In genomic region chr19:4547303-4548237, GRCh38 we compare ENCODE assay signal across 10 cellular contexts. TPM values are rescaled to one million over a fixed set of nuclear protein-coding genes. Genes with fewer than 3 reads are reported as not detected.
A peak's percentile ranks its signal among the peaks of the same experiment; 100 is the strongest.
DNase-seq lines count a peak whose midpoint lies in the region; ATAC-seq and TF ChIP-seq lines count a peak whose summit lies in the region.
"Had no signal": no experiment of that assay in that cellular context is flagged by ENCODE, and none has a peak within 500 bp of the region (broad histone marks: within the 10 kb centered on the region; RNA-seq: fewer than 3 reads in every experiment).

No MANE protein-coding gene starts in this region.

- TF ChIP-seq CTCF in endodermal cell (conservative IDR thresholded peaks at IDR 0.05) (peak; percentile 63), spleen (IDR thresholded peaks at IDR 0.05 in 8 of 11, conservative IDR thresholded peaks at IDR 0.05 in 3 of 11) (peak in 7 of 11 experiments; percentile 23 to 70 (median 53)), uterus (IDR thresholded peaks at IDR 0.05) (no peak)

- H3K4me3 Mint-ChIP-seq in activated T-cell treated with anti-CD3 and anti-CD28 coated beads, Interleukin-2, amount 50 U/mL, for 72 hours = no peak overlapping the region
- no peak overlapping the region for H3K4me3 Mint-ChIP-seq in endodermal cell

- ATAC-seq in activated T-cell treated with anti-CD3 and anti-CD28 coated beads, Interleukin-2, amount 50 U/mL, for 72 hours (replicated peaks in 1 of 2) = no peak
- ATAC-seq in GM21515 (IDR thresholded peaks at IDR 0.05; ENCODE audit: unreplicated experiment) (no peak), HG02571 (IDR thresholded peaks at IDR 0.05; ENCODE audit: unreplicated experiment) (no peak)

- H3K27me3 ChIP-seq in endodermal cell (ENCODE audit: control insufficient read depth, insufficient read depth, low read length, poor library complexity, severe bottlenecking) (no peaks in the 10 kb centered on the region), spleen (replicated peaks in 1 of 7) (peaks cover 0 to 43% (median 0%) of the 10 kb centered on the region in 7 donors), uterus (no peaks in the 10 kb centered on the region)

- H3K27me3 Mint-ChIP-seq in activated T-cell treated with anti-CD3 and anti-CD28 coated beads, Interleukin-2, amount 50 U/mL, for 72 hours (ENCODE audit: low read depth) = peaks cover 5% of the 10 kb centered on the region
- no peaks in the 10 kb centered on the region for H3K27me3 Mint-ChIP-seq in endodermal cell (ENCODE audit: insufficient read depth)

- H3K27ac ChIP-seq in endodermal cell (ENCODE audit: low read depth, low read length) = no peak overlapping the region
- H3K27ac ChIP-seq in spleen = peak overlapping the region in 2 of 8 donors; percentile 38 to 48
- H3K27ac ChIP-seq in uterus = no peak overlapping the region

- H3K9ac ChIP-seq in endodermal cell (ENCODE audit: extremely low read depth, low read length, poor library complexity, severe bottlenecking) = no peak overlapping the region

- no peaks in the 10 kb centered on the region for H3K4me1 ChIP-seq in endodermal cell (ENCODE audit: control insufficient read depth, insufficient read depth, low read length)
- H3K4me1 ChIP-seq in spleen = peaks cover 0 to 51% (median 18%) of the 10 kb centered on the region in 6 donors
- H3K4me1 ChIP-seq in uterus = no peaks in the 10 kb centered on the region

- DNase-seq in activated T-cell treated with anti-CD3 and anti-CD28 coated beads for 48 hours (ENCODE audit: low read depth) = peak; percentile 21
- no peak for DNase-seq in activated T-cell treated with anti-CD3 and anti-CD28 coated beads, Interleukin-2, amount 50 U/mL, for 72 hours
- peak; percentile 64 for DNase-seq in NCI-H69 (lab: John Stamatoyannopoulos, UW)
- DNase-seq in endodermal cell = peak; percentile 71
- DNase-seq in spleen = peak; percentile 87
- DNase-seq in uterus = no peak
- DNase-seq: DMS79 treated with DMSO at 0.1 percent for 48 hours had no signal

- H3K9me3 ChIP-seq in endodermal cell (ENCODE audit: control insufficient read depth, low read length) (no peaks in the 10 kb centered on the region), spleen (no peaks in the 10 kb centered on the region), uterus (no peaks in the 10 kb centered on the region)

- H3K27ac Mint-ChIP-seq in activated T-cell treated with anti-CD3 and anti-CD28 coated beads, Interleukin-2, amount 50 U/mL, for 72 hours = no peak overlapping the region
- no peak overlapping the region for H3K27ac Mint-ChIP-seq in endodermal cell

- H3K9me3 Mint-ChIP-seq in activated T-cell treated with anti-CD3 and anti-CD28 coated beads, Interleukin-2, amount 50 U/mL, for 72 hours = peaks cover 0 to 1% of the 10 kb centered on the region in 2 donors
- H3K9me3 Mint-ChIP-seq in endodermal cell = no peaks in the 10 kb centered on the region

- H3K36me3 ChIP-seq in endodermal cell (ENCODE audit: control insufficient read depth, insufficient read depth, low read length) = peaks cover 5% of the 10 kb centered on the region
- H3K36me3 ChIP-seq in spleen = peaks cover 0 to 72% (median 17%) of the 10 kb centered on the region in 6 donors
- H3K36me3 ChIP-seq in uterus = no peaks in the 10 kb centered on the region

- TF ChIP-seq POLR2A in spleen (IDR thresholded peaks at IDR 0.05) (no peak), uterus (IDR thresholded peaks at IDR 0.05) (no peak)

- no peaks in the 10 kb centered on the region for H3K36me3 Mint-ChIP-seq in activated T-cell treated with anti-CD3 and anti-CD28 coated beads, Interleukin-2, amount 50 U/mL, for 72 hours (ENCODE audit: insufficient read depth in 2 of 2)
- H3K36me3 Mint-ChIP-seq in endodermal cell (ENCODE audit: low read depth) = peaks cover 36% of the 10 kb centered on the region

- H3K4me1 Mint-ChIP-seq in activated T-cell treated with anti-CD3 and anti-CD28 coated beads, Interleukin-2, amount 50 U/mL, for 72 hours (ENCODE audit: low read depth) = no peaks in the 10 kb centered on the region
- H3K4me1 Mint-ChIP-seq in endodermal cell = no peaks in the 10 kb centered on the region

- 92 to 95% methylated on average over 27 to 32 of the region's 32 CpGs for WGBS in endodermal cell (ENCODE audit: insufficient coverage in 1 of 2, insufficient read length in 1 of 2), 2 experiments
- 63 to 69% (median 67%) methylated on average over 28 to 32 of the region's 32 CpGs for WGBS in spleen, 5 donors

- intact Hi-C loops in spleen (cut with DNase I; ENCODE audit: low total_unique reads) (no loop called here), uterus (cut with DNase I; ENCODE audit: low total_unique reads) (no loop called here)

- H3K4me3 ChIP-seq in endodermal cell (ENCODE audit: low read length) (no peak overlapping the region), spleen (no peak overlapping the region), uterus (no peak overlapping the region)

RNA-seq across cellular contexts. Expression of gene LRG1, which starts 7.7 kb away (rescaled TPM):
- 1 to 10 TPM in 1 of 2 donors, under 1 TPM in 1; 0.67 to 2.3 TPM for total RNA-seq in activated T-cell treated with anti-CD3 and anti-CD28 coated beads, Interleukin-2, amount 50 U/mL, for 72 hours
- total RNA-seq in endodermal cell = 1 to 10 TPM in 1 of 2 donors, under 1 TPM in 1; 0.86 to 1.4 TPM
- polyA plus RNA-seq in endodermal cell (2013, experiment 1 of 2) = 0.21 TPM
- 0.75 TPM for polyA plus RNA-seq in endodermal cell (2013, experiment 2 of 2)
- total RNA-seq in spleen = 10 to 100 TPM in 6 of 7 donors, 1 to 10 TPM in 1; 9.6 to 54.0 (median 15.8) TPM
- polyA plus RNA-seq in spleen = 1 to 10 TPM; 1.7 to 5.6 (median 2.3) TPM
- total RNA-seq in uterus = 1 to 10 TPM in 2 of 4 donors, under 1 TPM in 1, not detected in 1; 0.59 to 1.1 (median 1.1) TPM

RNA-seq across cellular contexts. Expression of gene SEMA6B, which starts 11.9 kb away (rescaled TPM):
- under 1 TPM; 0.05 to 0.19 TPM for total RNA-seq in activated T-cell treated with anti-CD3 and anti-CD28 coated beads, Interleukin-2, amount 50 U/mL, for 72 hours
- total RNA-seq in endodermal cell (10 to 100 TPM; 28.9 to 67.8 TPM), spleen (10 to 100 TPM; 20.7 to 85.0 (median 55.6) TPM), uterus (10 to 100 TPM in 1 of 4 donors, 1 to 10 TPM in 3; 1.8 to 48.1 (median 5.5) TPM)
- 26.9 TPM for polyA plus RNA-seq in endodermal cell (2013, experiment 1 of 2)
- 24.3 TPM for polyA plus RNA-seq in endodermal cell (2013, experiment 2 of 2)
- 10 to 100 TPM in 2 of 3 donors, 1 to 10 TPM in 1; 5.5 to 24.6 (median 11.2) TPM for polyA plus RNA-seq in spleen

RNA-seq across cellular contexts. Expression of gene PLIN5, which starts 12.5 kb away (rescaled TPM):
- total RNA-seq in activated T-cell treated with anti-CD3 and anti-CD28 coated beads, Interleukin-2, amount 50 U/mL, for 72 hours = under 1 TPM; 0.24 to 0.81 TPM
- total RNA-seq in endodermal cell = 1 to 10 TPM; 3.7 to 3.9 TPM
- 2.4 TPM for polyA plus RNA-seq in endodermal cell (2013, experiment 1 of 2)
- polyA plus RNA-seq in endodermal cell (2013, experiment 2 of 2) = 2.2 TPM
- total RNA-seq in spleen = 10 to 100 TPM in 4 of 7 donors, 1 to 10 TPM in 3; 2.4 to 18.4 (median 15.1) TPM
- polyA plus RNA-seq in spleen = 1 to 10 TPM in 2 of 3 donors, under 1 TPM in 1; 0.82 to 2.2 (median 2.1) TPM
- 10 to 100 TPM in 1 of 4 donors, 1 to 10 TPM in 3; 1.5 to 11.1 (median 3.0) TPM for total RNA-seq in uterus
- total RNA-seq: myocyte had no signal

RNA-seq across cellular contexts. Expression of gene PLIN4, which starts 29.3 kb away (rescaled TPM):
- under 1 TPM; 0.05 to 0.12 TPM for total RNA-seq in activated T-cell treated with anti-CD3 and anti-CD28 coated beads, Interleukin-2, amount 50 U/mL, for 72 hours
- total RNA-seq in endodermal cell = under 1 TPM; 0.33 to 0.66 TPM
- polyA plus RNA-seq in endodermal cell (2013, experiment 1 of 2) = 0.18 TPM
- polyA plus RNA-seq in endodermal cell (2013, experiment 2 of 2) = 0.12 TPM
- 10 to 100 TPM in 1 of 7 donors, 1 to 10 TPM in 5, under 1 TPM in 1; 0.85 to 10.2 (median 4.5) TPM for total RNA-seq in spleen
- polyA plus RNA-seq in spleen = 1 to 10 TPM in 1 of 3 donors, under 1 TPM in 2; 0.27 to 1.2 (median 0.52) TPM
- 10 to 100 TPM in 3 of 4 donors, 1 to 10 TPM in 1; 7.9 to 78.3 (median 16.2) TPM for total RNA-seq in uterus

Comparison
In these comparisons a context has a peak if more than half of its experiments do, and no peak if none do; other contexts are left out.
1. DNase-seq: peak in activated T-cell treated with anti-CD3 and anti-CD28 coated beads for 48 hours (single experiment), NCI-H69 (single experiment), endodermal cell (single experiment) and spleen (single experiment); none in activated T-cell treated with anti-CD3 and anti-CD28 coated beads, Interleukin-2, amount 50 U/mL, for 72 hours (0 of 2) and uterus (0 of 2).
2. CTCF ChIP-seq: peak in endodermal cell (single experiment) and spleen (7 of 11); none in uterus (0 of 4).